Comparison of ENCODE assay signal across 23 cellular contexts in the genomic region with DNA sequence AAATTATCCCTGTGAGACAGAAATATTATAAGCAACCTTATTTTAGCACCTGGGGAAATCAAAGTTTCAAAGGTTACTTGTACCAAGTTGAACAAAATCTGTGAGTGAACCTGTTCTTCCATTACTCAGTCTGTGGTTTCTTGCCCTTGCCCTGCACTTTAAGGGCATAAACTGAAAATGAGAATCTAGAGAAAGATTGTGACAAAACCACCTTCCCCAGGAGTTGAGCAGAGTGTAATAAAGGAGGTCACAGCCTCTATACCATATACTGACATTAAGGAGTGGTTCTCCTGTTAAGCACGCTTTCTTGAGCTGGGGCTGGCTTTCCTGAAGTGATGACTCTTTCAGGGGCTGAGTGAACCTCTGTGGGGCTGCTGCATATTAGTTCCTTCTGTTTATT.
A peak's percentile ranks its signal among the peaks of the same experiment; 100 is the strongest.
DNase-seq lines count a peak whose midpoint lies in the region; ATAC-seq, FAIRE-seq and TF ChIP-seq lines count a peak whose summit lies in the region.
"Had no signal": no experiment of that assay in that cellular context is flagged by ENCODE, and none has a peak within 500 bp of the region (broad histone marks: within the 10 kb centered on the region; RNA-seq: fewer than 3 reads in every experiment).

No MANE protein-coding gene starts in this region.

- no peak overlapping the region for H2AFZ ChIP-seq in GM12878 (ENCODE audit: control insufficient read depth, low read depth, low read length)

- no peak overlapping the region for H3K27ac Mint-ChIP-seq in CD14-positive monocyte
- no peak overlapping the region for H3K27ac Mint-ChIP-seq in CD8-positive, alpha-beta T cell
- H3K27ac Mint-ChIP-seq: CD4-positive, alpha-beta memory T cell; T-helper 2 cell treated with Interferon-gamma antibody and Interleukin-4, amounts not matched to agents 5 μg/mL and 100 μg/mL, for 36 hours; type B pancreatic cell had no signal

- no peak for FAIRE-seq in GM12878 (lab: Jason Lieb, UNC)
- FAIRE-seq: endometrium, H1, HTR-8/SVneo had no signal

- TF ChIP-seq POLR2A in GM12878 (IDR thresholded peaks at IDR 0.05; ENCODE audit: low read depth, low read length): no peak

- no peak for TF ChIP-seq RAD21 in GM12878 (IDR thresholded peaks at IDR 0.05; ENCODE audit: insufficient read depth, low read depth, low read length)

- no peak overlapping the region for H3K9ac ChIP-seq in GM12878 (ENCODE audit: control insufficient read depth, insufficient read depth, low read length)

- H3K9me3 ChIP-seq in GM12878 (replicated peaks; ENCODE audit: control insufficient read depth, insufficient read depth, low read length) (no peaks in the 10 kb centered on the region), aorta (ENCODE audit: control insufficient read depth, low read length) (no peaks in the 10 kb centered on the region)
- no peaks in the 10 kb centered on the region for H3K9me3 ChIP-seq in CD8-positive, alpha-beta T cell (ENCODE audit: low read length)
- H3K9me3 ChIP-seq: right atrium auricular region had no signal

- H3K36me3 ChIP-seq in GM12878 (ENCODE audit: control insufficient read depth in 2 of 2, insufficient read depth in 2 of 2, low read length in 1 of 2) (no peaks in the 10 kb centered on the region), aorta (ENCODE audit: control insufficient read depth in 1 of 2, insufficient read depth in 2 of 2, low read length in 1 of 2) (no peaks in the 10 kb centered on the region)
- H3K36me3 ChIP-seq in CD8-positive, alpha-beta T cell (ENCODE audit: insufficient read depth, low read length): no peaks in the 10 kb centered on the region
- H3K36me3 ChIP-seq: right atrium auricular region had no signal

- in situ Hi-C loops in GM12878 (cut with MboI): no loop called here

- no peaks in the 10 kb centered on the region for H3K79me2 ChIP-seq in GM12878 (ENCODE audit: control insufficient read depth, insufficient read depth, low read length)

- H3K4me2 ChIP-seq in GM12878 (ENCODE audit: control insufficient read depth, insufficient read depth): no peak overlapping the region

- no peak overlapping the region for H3K4me3 Mint-ChIP-seq in CD14-positive monocyte
- H3K4me3 Mint-ChIP-seq in CD8-positive, alpha-beta T cell: no peak overlapping the region
- H3K4me3 Mint-ChIP-seq: CD4-positive, alpha-beta memory T cell; T-helper 2 cell treated with Interferon-gamma antibody and Interleukin-4, amounts not matched to agents 5 μg/mL and 100 μg/mL, for 36 hours; type B pancreatic cell had no signal

- DNase-seq in GM12865 (ENCODE audit: low read depth) (peak; percentile 19), GM12878 (ENCODE audit: low read depth, low spot score) (peak; percentile 17), aorta (no peak), CD14-positive monocyte (ENCODE audit: low spot score) (no peak), OCI-M1 (lab: John Stamatoyannopoulos, UW) (no peak)
- DNase-seq in CD8-positive, alpha-beta T cell: no peak
- DNase-seq: activated CD4-positive, CD25-positive, alpha-beta regulatory T cell; CD4-positive, alpha-beta memory T cell; DMS79 treated with DMSO at 0.1 percent for 48 hours; islet precursor cell; NCI-H1417; stimulated activated CD4-positive, alpha-beta T cell treated with anti-CD3 and anti-CD28 coated beads, Interleukin-15, amount 100 ng/mL, for 24 hours; stimulated activated naive CD4-positive, alpha-beta T cell had no signal

- H3K4me1 Mint-ChIP-seq in CD14-positive monocyte: peaks cover 11% of the 10 kb centered on the region
- H3K4me1 Mint-ChIP-seq in CD8-positive, alpha-beta T cell (ENCODE audit: low read depth): no peaks in the 10 kb centered on the region
- H3K4me1 Mint-ChIP-seq: CD4-positive, alpha-beta memory T cell had no signal

- RAD21 ChIA-PET in GM12878 (lab: Charles Lee; ENCODE audit: unreplicated experiment): no interaction called here

- H4K20me1 ChIP-seq in GM12878 (ENCODE audit: control insufficient read depth, insufficient read depth): no peaks in the 10 kb centered on the region

- TF ChIP-seq CTCF in GM12865 (IDR thresholded peaks at IDR 0.05; ENCODE audit: insufficient read depth, low read depth, low read length, missing control alignments): no peak
- no peak for TF ChIP-seq CTCF in GM12878 (IDR thresholded peaks at IDR 0.05 in 2 of 3, conservative IDR thresholded peaks at IDR 0.05 in 1 of 3; ENCODE audit: control insufficient read depth in 2 of 3, extremely low read depth in 1 of 3, insufficient read depth in 1 of 3, low read depth in 3 of 3, low read length in 3 of 3)
- no peak for TF ChIP-seq CTCF in CD14-positive monocyte (IDR thresholded peaks at IDR 0.05)
- TF ChIP-seq CTCF in CD8-positive, alpha-beta T cell (IDR thresholded peaks at IDR 0.05): no peak

- SMC1A ChIA-PET in GM12878 (lab: Charles Lee; ENCODE audit: uncharacterized antibody, unreplicated experiment): no interaction called here

- POLR2A ChIA-PET in GM12878 (lab: Charles Lee): interaction anchor here (0.5 kb wide), 1 partner anchor 76 kb away, joined by 7 read pairs; no protein-coding TSS in a partner anchor
- POLR2A ChIA-PET in CD8-positive, alpha-beta T cell (lab: Charles Lee): no interaction called here

- peaks cover 0 to 3% (median 0%) of the 10 kb centered on the region in 7 donors for H3K9me3 Mint-ChIP-seq in CD14-positive monocyte
- H3K9me3 Mint-ChIP-seq in CD8-positive, alpha-beta T cell: no peaks in the 10 kb centered on the region
- H3K9me3 Mint-ChIP-seq: CD4-positive, alpha-beta memory T cell; T-helper 2 cell treated with Interferon-gamma antibody and Interleukin-4, amounts not matched to agents 5 μg/mL and 100 μg/mL, for 36 hours; type B pancreatic cell had no signal

- CTCF ChIA-PET in GM12878 (lab: Yijun Ruan, JAX): no interaction called here
- CTCF ChIA-PET in CD8-positive, alpha-beta T cell (lab: Charles Lee): no interaction called here

- no TSS peak for BruUV-seq in GM12878 (replicated peaks; lab: Mats Ljungman, UMichigan)

- ATAC-seq in GM18867 (IDR thresholded peaks at IDR 0.05; ENCODE audit: unreplicated experiment) (peak; percentile 80), HG02798 (IDR thresholded peaks at IDR 0.05; ENCODE audit: poor library complexity, unreplicated experiment) (peak; percentile 78), GM12878 (peak; percentile 88), aorta (ENCODE audit: low FRiP score) (no peak)
- ATAC-seq in CD8-positive, alpha-beta T cell: no peak
- ATAC-seq: Panc1 had no signal

- no peaks in the 10 kb centered on the region for H3K36me3 Mint-ChIP-seq in CD14-positive monocyte
- H3K36me3 Mint-ChIP-seq in CD8-positive, alpha-beta T cell: no peaks in the 10 kb centered on the region
- H3K36me3 Mint-ChIP-seq: CD4-positive, alpha-beta memory T cell; type B pancreatic cell had no signal

- WGBS in GM12878 (ENCODE audit: insufficient coverage, insufficient replicate concordance, low lambda C conversion rate, missing lambda C conversion rate): 0% methylated on average over 1 of the region's 1 CpG
- 97 to 100% methylated on average over 1 of the region's 1 CpG for WGBS in aorta, 2 donors

- H3K4me3 ChIP-seq in GM12865 (ENCODE audit: low read depth, low read length) (no peak overlapping the region), GM12878 (no peak overlapping the region), aorta (ENCODE audit: low read length in 2 of 2) (no peak overlapping the region)
- no peak overlapping the region for H3K4me3 ChIP-seq in CD8-positive, alpha-beta T cell (ENCODE audit: low read depth, low read length)
- H3K4me3 ChIP-seq: lung, right atrium auricular region had no signal

- TF ChIP-seq EP300 in GM12878 (IDR thresholded peaks at IDR 0.05; ENCODE audit: borderline replicate concordance in 1 of 2, control insufficient read depth in 1 of 2, low read depth in 2 of 2, low read length in 2 of 2): no peak

- H3K27me3 ChIP-seq in GM12878 (replicated peaks in 1 of 2; ENCODE audit: control insufficient read depth in 2 of 2, insufficient read depth in 2 of 2, low read length in 1 of 2): no peaks in the 10 kb centered on the region
- H3K27me3 ChIP-seq in aorta (ENCODE audit: control insufficient read depth in 1 of 2, insufficient read depth in 2 of 2, low read length in 1 of 2): no peaks in the 10 kb centered on the region
- H3K27me3 ChIP-seq in CD8-positive, alpha-beta T cell (ENCODE audit: insufficient read depth, low read length): no peaks in the 10 kb centered on the region
- H3K27me3 ChIP-seq: right atrium auricular region had no signal

- H3K4me1 ChIP-seq in GM12878 (ENCODE audit: control insufficient read depth, insufficient read depth, low read length) (no peaks in the 10 kb centered on the region), aorta (ENCODE audit: control insufficient read depth in 1 of 2, insufficient read depth in 2 of 2, low read length in 2 of 2) (peaks cover 0 to 2% of the 10 kb centered on the region in 2 donors)
- H3K4me1 ChIP-seq in CD8-positive, alpha-beta T cell (ENCODE audit: insufficient read depth, low read length): no peaks in the 10 kb centered on the region
- H3K4me1 ChIP-seq: right atrium auricular region had no signal

- H3K27me3 Mint-ChIP-seq in CD14-positive monocyte (ENCODE audit: low read depth in 3 of 3): peaks cover 0 to 2% (median 0%) of the 10 kb centered on the region in 3 donors
- H3K27me3 Mint-ChIP-seq in CD8-positive, alpha-beta T cell (ENCODE audit: low read depth): peaks cover 3% of the 10 kb centered on the region

- intact Hi-C loops in GM12878 (cut with micrococcal nuclease; ENCODE audit: unreplicated experiment) (no loop called here), aorta (cut with DNase I) (no loop called here), CD14-positive monocyte (cut with micrococcal nuclease) (no loop called here)
- intact Hi-C loops in CD8-positive, alpha-beta T cell (cut with DNase I, micrococcal nuclease): no loop called here

- H3K27ac ChIP-seq in GM12878 (ENCODE audit: control insufficient read depth, insufficient read depth) (no peak overlapping the region), aorta (ENCODE audit: low read depth in 1 of 2, low read length in 2 of 2) (no peak overlapping the region)
- H3K27ac ChIP-seq in CD8-positive, alpha-beta T cell (ENCODE audit: low read depth, low read length): no peak overlapping the region
- H3K27ac ChIP-seq: right atrium auricular region had no signal

TF ChIP-seq in GM12878, 131 proteins besides CTCF, POLR2A, EP300 and RAD21 (continues in another document):
- TF ChIP-seq, protein P1, sequence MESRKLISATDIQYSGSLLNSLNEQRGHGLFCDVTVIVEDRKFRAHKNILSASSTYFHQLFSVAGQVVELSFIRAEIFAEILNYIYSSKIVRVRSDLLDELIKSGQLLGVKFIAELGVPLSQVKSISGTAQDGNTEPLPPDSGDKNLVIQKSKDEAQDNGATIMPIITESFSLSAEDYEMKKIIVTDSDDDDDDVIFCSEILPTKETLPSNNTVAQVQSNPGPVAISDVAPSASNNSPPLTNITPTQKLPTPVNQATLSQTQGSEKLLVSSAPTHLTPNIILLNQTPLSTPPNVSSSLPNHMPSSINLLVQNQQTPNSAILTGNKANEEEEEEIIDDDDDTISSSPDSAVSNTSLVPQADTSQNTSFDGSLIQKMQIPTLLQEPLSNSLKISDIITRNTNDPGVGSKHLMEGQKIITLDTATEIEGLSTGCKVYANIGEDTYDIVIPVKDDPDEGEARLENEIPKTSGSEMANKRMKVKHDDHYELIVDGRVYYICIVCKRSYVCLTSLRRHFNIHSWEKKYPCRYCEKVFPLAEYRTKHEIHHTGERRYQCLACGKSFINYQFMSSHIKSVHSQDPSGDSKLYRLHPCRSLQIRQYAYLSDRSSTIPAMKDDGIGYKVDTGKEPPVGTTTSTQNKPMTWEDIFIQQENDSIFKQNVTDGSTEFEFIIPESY (IDR thresholded peaks at IDR 0.05): no peak
- no peak for TF ChIP-seq JUNB (IDR thresholded peaks at IDR 0.05)

Comparison
In these comparisons a context has a peak if more than half of its experiments do, and no peak if none do; other contexts are left out.
1. DNase-seq: peak in GM12865 (single experiment) and GM12878 (single experiment); none in aorta (0 of 2), CD14-positive monocyte (single experiment), CD8-positive, alpha-beta T cell (0 of 7) and OCI-M1 (single experiment).
2. ATAC-seq: peak in GM18867 (single experiment), HG02798 (single experiment) and GM12878 (single experiment); none in aorta (single experiment) and CD8-positive, alpha-beta T cell (single experiment).